In genomic region chr7:20240080-20240926, GRCh38 we compare ENCODE assay signal across 9 cellular contexts. TPM values are rescaled to one million over a fixed set of nuclear protein-coding genes. Genes with fewer than 3 reads are reported as not detected.
DNase-seq lines count a peak whose midpoint lies in the region; ATAC-seq, FAIRE-seq and TF ChIP-seq lines count a peak whose summit lies in the region.
"Had no signal": no experiment of that assay in that cellular context is flagged by ENCODE, and none has a peak within 500 bp of the region (broad histone marks: within the 10 kb centered on the region; RNA-seq: fewer than 3 reads in every experiment).

No MANE protein-coding gene starts in this region.

- peak overlapping the region; percentile 53 for H3K4me2 ChIP-seq in GM23248 (ENCODE audit: unreplicated experiment)

- H3F3A ChIP-seq in GM23248 (ENCODE audit: insufficient read depth): peaks cover 37% of the 10 kb centered on the region

- H3K79me2 ChIP-seq in GM23248 (ENCODE audit: insufficient read depth): no peaks in the 10 kb centered on the region

- H2AFZ ChIP-seq in GM23248: no peak overlapping the region

- H3K36me3 Mint-ChIP-seq in nephron (ENCODE audit: low read depth): no peaks in the 10 kb centered on the region

- no peak overlapping the region for H3K4me3 ChIP-seq in GM23248
- H3K4me3 ChIP-seq: esophagus squamous epithelium had no signal

- H3K36me3 ChIP-seq in GM23248 (ENCODE audit: low read depth): no peaks in the 10 kb centered on the region
- H3K36me3 ChIP-seq: esophagus squamous epithelium had no signal

- no peaks in the 10 kb centered on the region for H3K9me3 Mint-ChIP-seq in nephron

- FAIRE-seq in H54 (lab: Jason Lieb, UNC): no peak

- H3K27me3 ChIP-seq in GM23248 (replicated peaks; ENCODE audit: insufficient read depth): no peaks in the 10 kb centered on the region
- H3K27me3 ChIP-seq: esophagus squamous epithelium had no signal

- H3K4me1 Mint-ChIP-seq in nephron: peaks cover 12% of the 10 kb centered on the region

- no peak for TF ChIP-seq CTCF in nephron (IDR thresholded peaks at IDR 0.05; ENCODE audit: unreplicated experiment in 3 of 3)

- H3K4me3 Mint-ChIP-seq in nephron: no peak overlapping the region

- DNase-seq in GM23248 (no peak), 8988T (no peak), H54 (ENCODE audit: insufficient read length, low spot score) (no peak), NCI-H2171 (lab: John Stamatoyannopoulos, UW) (no peak)
- DNase-seq in activated CD4-positive, alpha-beta T cell treated with anti-CD3 and anti-CD28 coated beads, Interleukin-2, amount 50 U/mL, for 4 hours: no peak
- DNase-seq: esophagus squamous epithelium had no signal

- no peaks in the 10 kb centered on the region for H3K9me3 ChIP-seq in GM23248 (ENCODE audit: low read depth)
- H3K9me3 ChIP-seq: esophagus squamous epithelium had no signal

- H3K9ac ChIP-seq in GM23248: no peak overlapping the region

- H4K20me1 ChIP-seq in GM23248 (ENCODE audit: insufficient read depth): no peaks in the 10 kb centered on the region

- TF ChIP-seq POLR2A in H54 (IDR thresholded peaks at IDR 0.05; ENCODE audit: low read depth, low read length): no peak

- peak overlapping the region; percentile 64 to 95 (median 80) for H3K27ac Mint-ChIP-seq in nephron

- in situ Hi-C loops in GM23248 (cut with MboI): no loop called here

- H3K27ac ChIP-seq in GM23248: peak overlapping the region; percentile 69
- H3K27ac ChIP-seq: esophagus squamous epithelium had no signal

- 86 to 88% methylated on average over 9 of the region's 9 CpGs for WGBS in GM23248 (ENCODE audit: low coverage in 1 of 2, low lambda C conversion rate in 2 of 2, missing lambda C conversion rate in 2 of 2), 2 experiments

- peaks cover 51% of the 10 kb centered on the region for H3K4me1 ChIP-seq in GM23248 (ENCODE audit: insufficient read depth)

- peak; percentile 39 for ATAC-seq in GM18870 (IDR thresholded peaks at IDR 0.05; ENCODE audit: unreplicated experiment)
- ATAC-seq in HG03521 (IDR thresholded peaks at IDR 0.05; ENCODE audit: unreplicated experiment): peak; percentile 35

- no peaks in the 10 kb centered on the region for H3K9me2 ChIP-seq in GM23248 (ENCODE audit: insufficient read depth)

- no peaks in the 10 kb centered on the region for H3K27me3 Mint-ChIP-seq in nephron (ENCODE audit: low read depth)

RNA-seq across cellular contexts. Expression of gene MACC1, which starts 23.1 kb away (rescaled TPM):
- total RNA-seq in GM23248 (2014; rRNA removed; shearing (Covaris generic)): 0.11 and 0.13 TPM in 2 replicates
- polyA plus RNA-seq in GM23248 (2016; fragmentation: Nextera tagmentation; extraction: Ambion mirVana): 0.03 and 0.05 TPM in 2 replicates
